In genomic region chr22:45544588-45545170, GRCh38 we compare ENCODE assay signal across 1 cellular context.
TF ChIP-seq lines count a peak whose summit lies in the region.

No MANE protein-coding gene starts in this region.

TF ChIP-seq in HepG2, 621 proteins besides CTCF, POLR2A, EP300 and RAD21 (continued from another document):
- no peak for TF ChIP-seq ZNF784 (CRISPR knock-in tag; IDR thresholded peaks at IDR 0.05; ENCODE audit: borderline replicate concordance)
- TF ChIP-seq SMARCC2 (IDR thresholded peaks at IDR 0.05) = no peak
- TF ChIP-seq E2F5 (CRISPR knock-in tag; conservative IDR thresholded peaks at IDR 0.05) = no peak
- no peak for TF ChIP-seq ZSCAN20 (CRISPR knock-in tag; IDR thresholded peaks at IDR 0.05; ENCODE audit: borderline replicate concordance)
- no peak for TF ChIP-seq ARNTL (CRISPR knock-in tag; IDR thresholded peaks at IDR 0.05)
